In genomic region chr19:10412257-10412977, GRCh38 we compare ENCODE assay signal across 9 cellular contexts. TPM values are rescaled to one million over a fixed set of nuclear protein-coding genes. Genes with fewer than 3 reads are reported as not detected.
A peak's percentile ranks its signal among the peaks of the same experiment; 100 is the strongest.
DNase-seq lines count a peak whose midpoint lies in the region; ATAC-seq and TF ChIP-seq lines count a peak whose summit lies in the region.
"Had no signal": no experiment of that assay in that cellular context is flagged by ENCODE, and none has a peak within 500 bp of the region (broad histone marks: within the 10 kb centered on the region; RNA-seq: fewer than 3 reads in every experiment).

No MANE protein-coding gene starts in this region.

- peak overlapping the region; percentile 66 for H3K4me3 Mint-ChIP-seq in activated naive CD8-positive, alpha-beta T cell treated with anti-CD3 and anti-CD28 coated beads, Interleukin-2, amount 10 ng/mL, durations not matched to agents 7 days and 5 days
- no peak overlapping the region for H3K4me3 Mint-ChIP-seq in progenitor cell of endocrine pancreas (ENCODE audit: low read depth)
- H3K4me3 Mint-ChIP-seq: nephron progenitor cell had no signal

- peak overlapping the region; percentile 21 for H3K4me3 ChIP-seq in GM12875 (ENCODE audit: low read depth, low read length)

- peaks cover 59% of the 10 kb centered on the region for H3K4me1 Mint-ChIP-seq in activated naive CD8-positive, alpha-beta T cell treated with anti-CD3 and anti-CD28 coated beads, Interleukin-2, amount 10 ng/mL, durations not matched to agents 7 days and 5 days
- H3K4me1 Mint-ChIP-seq in progenitor cell of endocrine pancreas (ENCODE audit: low read depth): no peaks in the 10 kb centered on the region

- peaks cover 4% of the 10 kb centered on the region for H3K36me3 Mint-ChIP-seq in activated naive CD8-positive, alpha-beta T cell treated with anti-CD3 and anti-CD28 coated beads, Interleukin-2, amount 10 ng/mL, durations not matched to agents 7 days and 5 days
- H3K36me3 Mint-ChIP-seq in progenitor cell of endocrine pancreas (ENCODE audit: insufficient read depth): no peaks in the 10 kb centered on the region

- POLR2A ChIA-PET in activated naive CD8-positive, alpha-beta T cell treated with anti-CD3 and anti-CD28 coated beads, Interleukin-2, amount 10 ng/mL, durations not matched to agents 7 days and 5 days (lab: Charles Lee): interaction anchor here (0.5 to 3.1 kb wide), 12 partner anchors 8 to 157 kb away, joined by 3 to 20 read pairs (median 6); partner anchors contain the start of genes CDC37, CDKN2D, PDE4A and TYK2

- H3K27me3 Mint-ChIP-seq in activated naive CD8-positive, alpha-beta T cell treated with anti-CD3 and anti-CD28 coated beads, Interleukin-2, amount 10 ng/mL, durations not matched to agents 7 days and 5 days: peaks cover 4% of the 10 kb centered on the region
- peaks cover 77% of the 10 kb centered on the region for H3K27me3 Mint-ChIP-seq in progenitor cell of endocrine pancreas

- peak overlapping the region; percentile 91 for H3K27ac Mint-ChIP-seq in activated naive CD8-positive, alpha-beta T cell treated with anti-CD3 and anti-CD28 coated beads, Interleukin-2, amount 10 ng/mL, durations not matched to agents 7 days and 5 days
- no peak overlapping the region for H3K27ac Mint-ChIP-seq in progenitor cell of endocrine pancreas
- H3K27ac Mint-ChIP-seq: nephron progenitor cell had no signal

- no peaks in the 10 kb centered on the region for H3K9me3 Mint-ChIP-seq in activated naive CD8-positive, alpha-beta T cell treated with anti-CD3 and anti-CD28 coated beads, Interleukin-2, amount 10 ng/mL, durations not matched to agents 7 days and 5 days
- H3K9me3 Mint-ChIP-seq in progenitor cell of endocrine pancreas (ENCODE audit: low read depth): no peaks in the 10 kb centered on the region

- no peaks in the 10 kb centered on the region for H3K4me1 ChIP-seq in foreskin keratinocyte

- TF ChIP-seq CTCF in GM12875 (IDR thresholded peaks at IDR 0.05; ENCODE audit: borderline replicate concordance, insufficient read depth, low read depth, low read length) (no peak), foreskin keratinocyte (conservative IDR thresholded peaks at IDR 0.05) (no peak), progenitor cell of endocrine pancreas (IDR thresholded peaks at IDR 0.05; ENCODE audit: unreplicated experiment) (no peak)

- no peak overlapping the region for H3K27ac ChIP-seq in foreskin keratinocyte

- ATAC-seq in GM21360 (IDR thresholded peaks at IDR 0.05; ENCODE audit: unreplicated experiment) (peak; percentile 40), HG03460 (IDR thresholded peaks at IDR 0.05; ENCODE audit: unreplicated experiment) (peak; percentile 58), foreskin keratinocyte (no peak)
- peak; percentile 48 for ATAC-seq in activated naive CD8-positive, alpha-beta T cell treated with anti-CD3 and anti-CD28 coated beads, Interleukin-2, amount 10 ng/mL, durations not matched to agents 7 days and 5 days (ENCODE audit: low read depth)

- no peak for DNase-seq in activated naive CD8-positive, alpha-beta T cell treated with anti-CD3 and anti-CD28 coated beads, Interleukin-2, amount 10 ng/mL, durations not matched to agents 7 days and 5 days
- DNase-seq in foreskin keratinocyte: no peak
- DNase-seq in NCI-H146 treated with DMSO at 0.1 percent for 48 hours (lab: John Stamatoyannopoulos, UW; ENCODE audit: unreplicated experiment): no peak
- DNase-seq in GM19240 (ENCODE audit: insufficient read length, low spot score): no peak
- no peak for DNase-seq in progenitor cell of endocrine pancreas (ENCODE audit: low spot score, unreplicated experiment)
- DNase-seq: nephron progenitor cell had no signal

- H3K27me3 ChIP-seq in foreskin keratinocyte: peaks cover 19% of the 10 kb centered on the region

RNA-seq across cellular contexts. Expression of gene PDE4A, which starts 7.9 kb away (rescaled TPM):
- 10 to 100 TPM; 28.2 to 29.2 TPM for total RNA-seq in activated naive CD8-positive, alpha-beta T cell treated with anti-CD3 and anti-CD28 coated beads, Interleukin-2, amount 10 ng/mL, durations not matched to agents 7 days and 5 days
- total RNA-seq in foreskin keratinocyte (0.28 and 0.58 TPM in 2 replicates), progenitor cell of endocrine pancreas (0.72 and 0.87 TPM in 2 replicates)
- polyA plus RNA-seq in foreskin keratinocyte: 0.31 and 0.47 TPM in 2 replicates

RNA-seq across cellular contexts. Expression of gene CDC37, which starts 9.1 kb away (rescaled TPM):
- 100 to 1,000 TPM; 242 to 248 TPM for total RNA-seq in activated naive CD8-positive, alpha-beta T cell treated with anti-CD3 and anti-CD28 coated beads, Interleukin-2, amount 10 ng/mL, durations not matched to agents 7 days and 5 days
- 231 and 249 TPM in 2 replicates for total RNA-seq in foreskin keratinocyte
- 286 and 295 TPM in 2 replicates for polyA plus RNA-seq in foreskin keratinocyte
- 148 and 149 TPM in 2 replicates for total RNA-seq in progenitor cell of endocrine pancreas

RNA-seq across cellular contexts. Expression of gene TYK2, which starts 32.0 kb away (rescaled TPM):
- total RNA-seq in activated naive CD8-positive, alpha-beta T cell treated with anti-CD3 and anti-CD28 coated beads, Interleukin-2, amount 10 ng/mL, durations not matched to agents 7 days and 5 days: 100 to 1,000 TPM; 277 to 290 TPM
- total RNA-seq in foreskin keratinocyte: 94.7 and 97.5 TPM in 2 replicates
- polyA plus RNA-seq in foreskin keratinocyte: 97.5 and 102 TPM in 2 replicates
- 147 and 148 TPM in 2 replicates for total RNA-seq in progenitor cell of endocrine pancreas

Comparison
In these comparisons a context has a peak if more than half of its experiments do, and no peak if none do; other contexts are left out.
1. RNA of gene PDE4A, which starts 7.9 kb away (total RNA-seq): 28.2 to 29.2 TPM in activated naive CD8-positive, alpha-beta T cell treated with anti-CD3 and anti-CD28 coated beads, Interleukin-2, amount 10 ng/mL, durations not matched to agents 7 days and 5 days; 0.72 to 0.87 TPM in progenitor cell of endocrine pancreas and 0.28 to 0.58 TPM in foreskin keratinocyte; every median in the first group is over 10 times any median in the second.